9 cellular contexts compared by ENCODE assay signal in genomic region chr4:7857238-7857701, GRCh38.
DNase-seq lines count a peak whose midpoint lies in the region; ATAC-seq lines count a peak whose summit lies in the region.
"Had no signal": no experiment of that assay in that cellular context is flagged by ENCODE, and none has a peak within 500 bp of the region (broad histone marks: within the 10 kb centered on the region; RNA-seq: fewer than 3 reads in every experiment).

No MANE protein-coding gene starts in this region.

- DNase-seq in Ammon's horn (ENCODE audit: low spot score) (peak; percentile 28), M059J (ENCODE audit: low read depth) (peak; percentile 82)
- no peak for DNase-seq in effector memory CD8-positive, alpha-beta T cell
- DNase-seq in naive thymus-derived CD8-positive, alpha-beta T cell, result no peak
- DNase-seq in stimulated activated CD4-positive, alpha-beta T cell treated with anti-CD3 and anti-CD28 coated beads, Interleukin-15, amount 100 ng/mL, for 24 hours, result no peak
- DNase-seq: GOT3 had no signal

- H3K27me3 Mint-ChIP-seq in effector memory CD8-positive, alpha-beta T cell, result no peaks in the 10 kb centered on the region
- peaks cover 0 to 2% (median 0%) of the 10 kb centered on the region in 5 donors for H3K27me3 Mint-ChIP-seq in naive thymus-derived CD8-positive, alpha-beta T cell

- H3K9me3 Mint-ChIP-seq in effector memory CD8-positive, alpha-beta T cell, result no peaks in the 10 kb centered on the region
- no peaks in the 10 kb centered on the region for H3K9me3 Mint-ChIP-seq in naive thymus-derived CD8-positive, alpha-beta T cell

- ATAC-seq in effector memory CD8-positive, alpha-beta T cell (replicated peaks), result no peak
- ATAC-seq in naive thymus-derived CD8-positive, alpha-beta T cell, result no peak
- ATAC-seq in GM19467 (IDR thresholded peaks at IDR 0.05; ENCODE audit: unreplicated experiment) (no peak), HG03521 (IDR thresholded peaks at IDR 0.05; ENCODE audit: unreplicated experiment) (no peak), HG03135 (IDR thresholded peaks at IDR 0.05; ENCODE audit: unreplicated experiment) (no peak)

- POLR2A ChIA-PET in naive thymus-derived CD8-positive, alpha-beta T cell (lab: Charles Lee), result no interaction called here

- peaks cover 28 to 33% of the 10 kb centered on the region in 2 donors for H3K4me1 Mint-ChIP-seq in effector memory CD8-positive, alpha-beta T cell (ENCODE audit: low read depth in 2 of 2)
- H3K4me1 Mint-ChIP-seq in naive thymus-derived CD8-positive, alpha-beta T cell, result peaks cover 29 to 65% (median 46%) of the 10 kb centered on the region in 4 donors

- H3K36me3 Mint-ChIP-seq in effector memory CD8-positive, alpha-beta T cell (ENCODE audit: insufficient read depth), result peaks cover 8% of the 10 kb centered on the region
- peaks cover 0 to 5% (median 2%) of the 10 kb centered on the region in 3 donors for H3K36me3 Mint-ChIP-seq in naive thymus-derived CD8-positive, alpha-beta T cell

- no peak overlapping the region for H3K4me3 Mint-ChIP-seq in effector memory CD8-positive, alpha-beta T cell
- peak overlapping the region in 3 of 10 donors; percentile 28 to 63 (median 35) for H3K4me3 Mint-ChIP-seq in naive thymus-derived CD8-positive, alpha-beta T cell

- H3K27ac Mint-ChIP-seq in effector memory CD8-positive, alpha-beta T cell, result peak overlapping the region; percentile 67 to 89
- H3K27ac Mint-ChIP-seq in naive thymus-derived CD8-positive, alpha-beta T cell, result peak overlapping the region in 8 of 10 donors; percentile 9 to 98 (median 62)

Comparison
In these comparisons a context has a peak if more than half of its experiments do, and no peak if none do; other contexts are left out.
1. DNase-seq: peak in Ammon's horn (single experiment) and M059J (single experiment); none in effector memory CD8-positive, alpha-beta T cell (0 of 3), naive thymus-derived CD8-positive, alpha-beta T cell (0 of 10) and stimulated activated CD4-positive, alpha-beta T cell treated with anti-CD3 and anti-CD28 coated beads, Interleukin-15, amount 100 ng/mL, for 24 hours (single experiment).